ENCODE assay signal across 10 cellular contexts in genomic region chr2:10914272-10914693, GRCh38. TPM values are rescaled to one million over a fixed set of nuclear protein-coding genes. Genes with fewer than 3 reads are reported as not detected.
DNase-seq lines count a peak whose midpoint lies in the region; ATAC-seq, FAIRE-seq and TF ChIP-seq lines count a peak whose summit lies in the region.
"Had no signal": no experiment of that assay in that cellular context is flagged by ENCODE, and none has a peak within 500 bp of the region (broad histone marks: within the 10 kb centered on the region; RNA-seq: fewer than 3 reads in every experiment).

No MANE protein-coding gene starts in this region.

- H3K27ac ChIP-seq in mesenchymal stem cell (ENCODE audit: low read length, poor library complexity, severe bottlenecking) = no peak overlapping the region

- 33% methylated on average over 7 of the region's 7 CpGs for WGBS in mesenchymal stem cell

- H3K4ac ChIP-seq in mesenchymal stem cell (ENCODE audit: low read depth in 1 of 2, low read length in 2 of 2) = no peak overlapping the region

- no peaks in the 10 kb centered on the region for H3K36me3 ChIP-seq in HAP-1 (replicated peaks)
- no peaks in the 10 kb centered on the region for H3K36me3 ChIP-seq in mesenchymal stem cell (ENCODE audit: control insufficient read depth in 1 of 2, insufficient read depth in 2 of 2, low read depth in 1 of 2, low read length in 2 of 2)

- H3K4me1 ChIP-seq in HAP-1 = no peaks in the 10 kb centered on the region
- peaks cover 13% of the 10 kb centered on the region for H3K4me1 ChIP-seq in mesenchymal stem cell (ENCODE audit: control insufficient read depth, insufficient read depth, low read depth, low read length)

- H2AFZ ChIP-seq in mesenchymal stem cell (ENCODE audit: low read depth, low read length) = no peak overlapping the region

- no peak overlapping the region for H2BK15ac ChIP-seq in mesenchymal stem cell (ENCODE audit: low read depth, poor library complexity, severe bottlenecking)

- peak; percentile 33 for TF ChIP-seq CTCF in D721Med (IDR thresholded peaks at IDR 0.05; ENCODE audit: insufficient read depth, missing control alignments)

- no peak overlapping the region for H3K9ac ChIP-seq in mesenchymal stem cell (ENCODE audit: low read length)

- no peak for DNase-seq in D721Med (ENCODE audit: insufficient read length, low spot score)
- peak; percentile 6 to 49 for DNase-seq in HAP-1 (ENCODE audit: low spot score in 2 of 2)
- peak; percentile 54 for DNase-seq in astrocyte of the hippocampus (ENCODE audit: low read depth, low spot score)
- peak; percentile 28 for DNase-seq in mesenchymal stem cell
- DNase-seq in T-helper 17 cell = no peak
- DNase-seq: activated T-cell treated with anti-CD3 and anti-CD28 coated beads, Interleukin-2, amount 50 U/mL, for 24 hours; midbrain had no signal

- no peak overlapping the region for H3K4me2 ChIP-seq in mesenchymal stem cell (ENCODE audit: low read length, poor library complexity, severe bottlenecking)

- in situ Hi-C loops in HAP-1 (cut with MboI; ENCODE audit: low sequenced_read_pairs) = no loop called here

- H3K14ac ChIP-seq in mesenchymal stem cell (ENCODE audit: low read length in 2 of 2) = no peak overlapping the region

- H3K27ac Mint-ChIP-seq in T-helper 17 cell = no peak overlapping the region
- H3K27ac Mint-ChIP-seq: activated T-cell treated with anti-CD3 and anti-CD28 coated beads, Interleukin-2, amount 50 U/mL, for 24 hours had no signal

- H3K18ac ChIP-seq in mesenchymal stem cell (ENCODE audit: low read depth in 1 of 2, low read length in 2 of 2) = peak overlapping the region in 1 of 2 experiments; percentile 21

- no peak overlapping the region for H2BK120ac ChIP-seq in mesenchymal stem cell (ENCODE audit: low read depth, low read length)

- no peak for FAIRE-seq in D721Med (lab: Jason Lieb, UNC)

- no peak overlapping the region for H4K91ac ChIP-seq in mesenchymal stem cell (ENCODE audit: low read length)

- peaks cover 5% of the 10 kb centered on the region for H3K36me3 Mint-ChIP-seq in T-helper 17 cell (ENCODE audit: low read depth)

- H2BK5ac ChIP-seq in mesenchymal stem cell (ENCODE audit: low read depth, low read length, poor library complexity, severe bottlenecking) = no peak overlapping the region

- H3K9me3 ChIP-seq in HAP-1 (no peaks in the 10 kb centered on the region), mesenchymal stem cell (ENCODE audit: control insufficient read depth, low read length) (no peaks in the 10 kb centered on the region), T-helper 17 cell (ENCODE audit: control insufficient read depth, low read length, poor library complexity, severe bottlenecking) (no peaks in the 10 kb centered on the region)

- H3K4me1 Mint-ChIP-seq in T-helper 17 cell = peaks cover 7% of the 10 kb centered on the region

- no peak overlapping the region for H4K8ac ChIP-seq in mesenchymal stem cell (ENCODE audit: low read length)

- H3K4me3 ChIP-seq in HAP-1 = no peak overlapping the region
- no peak overlapping the region for H3K4me3 ChIP-seq in mesenchymal stem cell (ENCODE audit: insufficient read depth in 1 of 2, low read depth in 1 of 2, low read length in 2 of 2)

- peaks cover 23% of the 10 kb centered on the region for H3K27me3 ChIP-seq in HAP-1 (ENCODE audit: low read depth)
- peaks cover 63 to 64% of the 10 kb centered on the region in 2 experiments for H3K27me3 ChIP-seq in mesenchymal stem cell (ENCODE audit: control insufficient read depth in 1 of 2, insufficient read depth in 1 of 2, low read length in 2 of 2)

- no peak overlapping the region for H2AK5ac ChIP-seq in mesenchymal stem cell (ENCODE audit: low read length, severe bottlenecking)

- peak overlapping the region in 1 of 2 experiments; percentile 64 for H2BK12ac ChIP-seq in mesenchymal stem cell (ENCODE audit: low read length in 2 of 2)

- no peak overlapping the region for H3K23ac ChIP-seq in mesenchymal stem cell (ENCODE audit: low read length in 2 of 2)

- H3K79me1 ChIP-seq in mesenchymal stem cell (replicated peaks; ENCODE audit: low read length, poor library complexity, severe bottlenecking) = no peaks in the 10 kb centered on the region

- no peak for ATAC-seq in GM21723 (IDR thresholded peaks at IDR 0.05; ENCODE audit: unreplicated experiment)
- no peak for ATAC-seq in HG02981 (IDR thresholded peaks at IDR 0.05; ENCODE audit: unreplicated experiment)
- no peak for ATAC-seq in T-helper 17 cell
- no peak for ATAC-seq in GM21529 (IDR thresholded peaks at IDR 0.05; ENCODE audit: unreplicated experiment)

- H3K4me3 Mint-ChIP-seq in T-helper 17 cell = no peak overlapping the region
- H3K4me3 Mint-ChIP-seq: activated T-cell treated with anti-CD3 and anti-CD28 coated beads, Interleukin-2, amount 50 U/mL, for 24 hours had no signal

- H3K27me3 Mint-ChIP-seq in T-helper 17 cell = peaks cover 68% of the 10 kb centered on the region

RNA-seq across cellular contexts. Expression of gene KCNF1, which starts 2.5 kb away (rescaled TPM):
- polyA plus RNA-seq in mesenchymal stem cell (2013, experiment 1 of 2) = 1.2 TPM
- polyA plus RNA-seq in mesenchymal stem cell (2013, experiment 2 of 2) = 1.3 TPM
- total RNA-seq in T-helper 17 cell = not detected

Comparison
In these comparisons a context has a peak if more than half of its experiments do, and no peak if none do; other contexts are left out.
1. DNase-seq: peak in HAP-1 (2 of 2), astrocyte of the hippocampus (single experiment) and mesenchymal stem cell (single experiment); none in D721Med (single experiment) and T-helper 17 cell (0 of 3).